ENCODE assay signal across 11 cellular contexts in genomic region chr2:230205034-230205433, GRCh38. TPM values are rescaled to one million over a fixed set of nuclear protein-coding genes. Genes with fewer than 3 reads are reported as not detected.
DNase-seq lines count a peak whose midpoint lies in the region; ATAC-seq, FAIRE-seq and TF ChIP-seq lines count a peak whose summit lies in the region.
"Had no signal": no experiment of that assay in that cellular context is flagged by ENCODE, and none has a peak within 500 bp of the region (broad histone marks: within the 10 kb centered on the region; RNA-seq: fewer than 3 reads in every experiment).

No MANE protein-coding gene starts in this region.

- H3K4me1 ChIP-seq in pancreas (no peaks in the 10 kb centered on the region), upper lobe of right lung (no peaks in the 10 kb centered on the region), SJCRH30 (no peaks in the 10 kb centered on the region)

- no peak overlapping the region for H3K4me3 Mint-ChIP-seq in activated naive CD8-positive, alpha-beta T cell treated with anti-CD3 and anti-CD28 coated beads, Interleukin-2, amount 10 ng/mL, durations not matched to agents 7 days and 5 days
- no peak overlapping the region for H3K4me3 Mint-ChIP-seq in MCF 10A (ENCODE audit: unreplicated experiment)

- H3K27ac ChIP-seq in pancreas (no peak overlapping the region), upper lobe of right lung (no peak overlapping the region), SJCRH30 (no peak overlapping the region)

- H3K36me3 ChIP-seq in pancreas: peaks cover 0 to 39% (median 10%) of the 10 kb centered on the region in 3 donors
- H3K36me3 ChIP-seq in upper lobe of right lung: peaks cover 99% of the 10 kb centered on the region
- H3K36me3 ChIP-seq in SJCRH30: no peaks in the 10 kb centered on the region

- H3K27me3 ChIP-seq in pancreas (no peaks in the 10 kb centered on the region), upper lobe of right lung (no peaks in the 10 kb centered on the region), SJCRH30 (no peaks in the 10 kb centered on the region)

- WGBS in pancreas, 2 donors: 67 to 80% methylated on average over 1 of the region's 1 CpG

- no peak for TF ChIP-seq CTCF in pancreas (IDR thresholded peaks at IDR 0.05)
- TF ChIP-seq CTCF in MCF 10A (IDR thresholded peaks at IDR 0.05; ENCODE audit: unreplicated experiment): no peak
- TF ChIP-seq CTCF in upper lobe of right lung (IDR thresholded peaks at IDR 0.05): no peak

- peak; percentile 93 for FAIRE-seq in GM12892 (lab: Jason Lieb, UNC)
- FAIRE-seq in pancreas (lab: Jason Lieb, UNC): no peak

- H3K4me3 ChIP-seq in pancreas (no peak overlapping the region), upper lobe of right lung (no peak overlapping the region), SJCRH30 (no peak overlapping the region)

- no peak for DNase-seq in GM12892 (ENCODE audit: insufficient read length)
- no peak for DNase-seq in activated naive CD8-positive, alpha-beta T cell treated with anti-CD3 and anti-CD28 coated beads, Interleukin-2, amount 10 ng/mL, durations not matched to agents 7 days and 5 days
- DNase-seq in pancreas: no peak
- no peak for DNase-seq in MCF 10A (ENCODE audit: unreplicated experiment)
- DNase-seq in upper lobe of right lung: no peak
- DNase-seq in SJCRH30: no peak
- DNase-seq: activated CD4-positive, CD25-positive, alpha-beta regulatory T cell treated with anti-CD3 and anti-CD28 coated beads, Interleukin-2, amount 50 U/mL, for 72 hours; cerebellar nuclear complex; NCI-H524 had no signal

- no peaks in the 10 kb centered on the region for H3K9me3 ChIP-seq in pancreas
- no peaks in the 10 kb centered on the region for H3K9me3 ChIP-seq in upper lobe of right lung
- H3K9me3 ChIP-seq in SJCRH30 (replicated peaks): no peaks in the 10 kb centered on the region

- ATAC-seq in GM19467 (IDR thresholded peaks at IDR 0.05; ENCODE audit: unreplicated experiment) (peak; percentile 47), HG03354 (IDR thresholded peaks at IDR 0.05; ENCODE audit: poor library complexity, severe bottlenecking, unreplicated experiment) (peak; percentile 67), pancreas (no peak), upper lobe of right lung (no peak)
- ATAC-seq in activated naive CD8-positive, alpha-beta T cell treated with anti-CD3 and anti-CD28 coated beads, Interleukin-2, amount 10 ng/mL, durations not matched to agents 7 days and 5 days (ENCODE audit: low read depth): no peak

- H3K4me1 Mint-ChIP-seq in activated naive CD8-positive, alpha-beta T cell treated with anti-CD3 and anti-CD28 coated beads, Interleukin-2, amount 10 ng/mL, durations not matched to agents 7 days and 5 days: peaks cover 26% of the 10 kb centered on the region
- no peaks in the 10 kb centered on the region for H3K4me1 Mint-ChIP-seq in MCF 10A (ENCODE audit: insufficient read depth, unreplicated experiment)

- intact Hi-C loops in pancreas (cut with DNase I) (no loop called here), MCF 10A (cut with micrococcal nuclease) (no loop called here), upper lobe of right lung (cut with DNase I) (no loop called here)

- BruUV-seq in MCF 10A (replicated peaks; lab: Mats Ljungman, UMichigan): no TSS peak

- peak overlapping the region; percentile 59 for H3K27ac Mint-ChIP-seq in activated naive CD8-positive, alpha-beta T cell treated with anti-CD3 and anti-CD28 coated beads, Interleukin-2, amount 10 ng/mL, durations not matched to agents 7 days and 5 days
- no peak overlapping the region for H3K27ac Mint-ChIP-seq in MCF 10A (ENCODE audit: low read depth, unreplicated experiment)

- peaks cover 54% of the 10 kb centered on the region for H3K36me3 Mint-ChIP-seq in activated naive CD8-positive, alpha-beta T cell treated with anti-CD3 and anti-CD28 coated beads, Interleukin-2, amount 10 ng/mL, durations not matched to agents 7 days and 5 days
- H3K36me3 Mint-ChIP-seq in MCF 10A (ENCODE audit: insufficient read depth, unreplicated experiment): peaks cover 21% of the 10 kb centered on the region

- CTCF ChIA-PET in MCF 10A (lab: Yijun Ruan, JAX): interaction anchor here (0.9 kb wide), 1 partner anchor 43 kb away, joined by 3 read pairs; no protein-coding TSS in a partner anchor

- H3K27me3 Mint-ChIP-seq in activated naive CD8-positive, alpha-beta T cell treated with anti-CD3 and anti-CD28 coated beads, Interleukin-2, amount 10 ng/mL, durations not matched to agents 7 days and 5 days: no peaks in the 10 kb centered on the region
- H3K27me3 Mint-ChIP-seq in MCF 10A (ENCODE audit: insufficient read depth, unreplicated experiment): no peaks in the 10 kb centered on the region

- H3K9me3 Mint-ChIP-seq in activated naive CD8-positive, alpha-beta T cell treated with anti-CD3 and anti-CD28 coated beads, Interleukin-2, amount 10 ng/mL, durations not matched to agents 7 days and 5 days: peaks cover 4% of the 10 kb centered on the region
- H3K9me3 Mint-ChIP-seq in MCF 10A (ENCODE audit: unreplicated experiment): peaks cover 10% of the 10 kb centered on the region

- no peak for TF ChIP-seq POLR2A in GM12892 (IDR thresholded peaks at IDR 0.05; ENCODE audit: low read depth, low read length)

- POLR2A ChIA-PET in activated naive CD8-positive, alpha-beta T cell treated with anti-CD3 and anti-CD28 coated beads, Interleukin-2, amount 10 ng/mL, durations not matched to agents 7 days and 5 days (lab: Charles Lee): interaction anchor here (0.6 to 2.1 kb wide), 2 partner anchors 122 to 211 kb away, joined by 3 to 5 read pairs; partner anchors contain the start of genes SP100 and SP140L
- POLR2A ChIA-PET in MCF 10A (lab: Yijun Ruan, JAX): interaction anchor here (0.7 kb wide), 1 partner anchor 595 kb away, joined by 3 read pairs; no protein-coding TSS in a partner anchor

RNA-seq across cellular contexts. Expression of gene SP110, which starts 14.8 kb away (rescaled TPM):
- 72.4 TPM for polyA plus RNA-seq in GM12892 (2012; ENCODE audit: missing spikeins)
- 100 to 1,000 TPM; 153 to 158 TPM for total RNA-seq in activated naive CD8-positive, alpha-beta T cell treated with anti-CD3 and anti-CD28 coated beads, Interleukin-2, amount 10 ng/mL, durations not matched to agents 7 days and 5 days
- total RNA-seq in pancreas (10 to 100 TPM in 1 of 6 donors, 1 to 10 TPM in 5; 4.3 to 13.7 (median 7.5) TPM), MCF 10A (2022) (11.9 and 17.1 TPM in 2 replicates), upper lobe of right lung (46.9 TPM)
- polyA plus RNA-seq in pancreas: 1 to 10 TPM; 7.8 to 8.2 TPM
- 2.8 and 3.0 TPM in 2 replicates for total RNA-seq in SJCRH30 (2014; rRNA removed; shearing (Covaris generic))

RNA-seq across cellular contexts. Expression of gene SP140, which starts 20.5 kb away (rescaled TPM):
- 76.4 TPM for polyA plus RNA-seq in GM12892 (2012; ENCODE audit: missing spikeins)
- total RNA-seq in activated naive CD8-positive, alpha-beta T cell treated with anti-CD3 and anti-CD28 coated beads, Interleukin-2, amount 10 ng/mL, durations not matched to agents 7 days and 5 days: 10 to 100 TPM; 58.7 to 61.4 TPM
- total RNA-seq in pancreas (1 to 10 TPM in 1 of 6 donors, under 1 TPM in 5; 0.16 to 1.5 (median 0.34) TPM), MCF 10A (2022) (0.61 TPM in 1 of 2 replicates, not detected in the other), upper lobe of right lung (12.7 TPM)
- under 1 TPM; 0.12 to 0.65 TPM for polyA plus RNA-seq in pancreas
- total RNA-seq in SJCRH30 (2014; rRNA removed; shearing (Covaris generic)): 0.12 and 0.25 TPM in 2 replicates

Comparison
In these comparisons a context has a peak if more than half of its experiments do, and no peak if none do; other contexts are left out.
1. ATAC-seq: peak in GM19467 (single experiment) and HG03354 (single experiment); none in activated naive CD8-positive, alpha-beta T cell treated with anti-CD3 and anti-CD28 coated beads, Interleukin-2, amount 10 ng/mL, durations not matched to agents 7 days and 5 days (single experiment), pancreas (0 of 4) and upper lobe of right lung (single experiment).